8 cellular contexts compared by ENCODE assay signal in the genomic region with DNA sequence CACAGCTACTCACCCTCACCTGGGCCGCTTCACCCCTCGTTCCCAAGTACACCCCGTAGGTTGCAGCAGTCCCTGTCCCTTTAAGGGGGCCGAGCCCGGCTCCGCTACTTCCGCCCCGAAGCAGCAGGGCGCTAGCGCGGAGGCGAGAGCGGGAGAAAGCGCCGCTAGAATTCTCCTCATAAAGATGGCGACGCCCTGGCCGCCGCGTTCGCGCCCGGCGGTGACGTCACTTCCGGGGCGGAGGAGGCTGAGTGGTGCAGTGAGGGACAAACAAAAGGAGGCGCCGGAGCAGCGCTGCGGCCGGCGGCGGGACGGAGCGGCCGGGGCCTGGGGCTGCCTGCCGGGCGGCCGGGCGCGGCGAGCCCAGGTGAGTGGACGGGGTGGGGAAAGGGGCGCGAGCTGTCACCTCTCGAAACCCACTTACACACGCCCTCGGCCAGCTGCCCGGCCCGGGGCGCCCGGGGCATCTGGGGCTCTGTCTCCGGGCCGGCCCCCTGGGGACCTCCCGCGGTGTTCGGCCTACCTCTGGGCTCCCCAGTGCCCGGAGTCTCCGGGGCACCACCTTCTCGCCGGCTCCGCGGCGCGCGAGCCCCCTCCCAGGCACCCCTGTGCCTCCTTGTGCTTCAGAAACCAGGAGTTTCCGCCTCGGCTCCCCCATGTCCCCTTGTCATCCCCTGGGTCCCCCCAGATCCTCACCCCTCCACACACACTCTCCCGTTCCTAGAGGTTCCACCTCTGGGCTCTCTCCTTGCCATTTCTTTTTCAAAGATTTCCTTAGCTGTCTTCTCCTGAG. TPM values are rescaled to one million over a fixed set of nuclear protein-coding genes. Genes with fewer than 3 reads are reported as not detected.
DNase-seq lines count a peak whose midpoint lies in the region; ATAC-seq and TF ChIP-seq lines count a peak whose summit lies in the region.

A gene (minus strand): TSS at position 67 of the 793 bp plus-strand sequence. CDS start 36,545 bp downstream, outside the sequence.
A gene (plus strand): TSS at position 250 of the 793 bp plus-strand sequence. CDS start 25,032 bp downstream, outside the sequence.

- peaks cover 16% of the 10 kb centered on the region for H3K79me2 ChIP-seq in OCI-LY1 (ENCODE audit: insufficient read depth, low read length)

- in situ Hi-C loops in endometrial microvascular endothelial cells (cut with HindIII; ENCODE audit: inconsistent ontology term, low pct_unique_long_range_greater_than_20kb, low sequenced_read_pairs), result no loop called here

- H3K9me2 ChIP-seq in OCI-LY1 (ENCODE audit: low read depth, low read length), result no peaks in the 10 kb centered on the region

- H3K9me3 ChIP-seq in OCI-LY1 (ENCODE audit: low read length) (no peaks in the 10 kb centered on the region), mesodermal cell (ENCODE audit: control insufficient read depth, low read length) (no peaks in the 10 kb centered on the region)

- DNase-seq in DMS 273 (lab: John Stamatoyannopoulos, UW; ENCODE audit: unreplicated experiment) (peak; percentile 99), HuH-7 (ENCODE audit: low spot score) (peak; percentile 96)
- peak; percentile 99 for DNase-seq in activated CD8-positive, alpha-beta memory T cell treated with anti-CD3 and anti-CD28 coated beads, Interleukin-2, amount 50 U/mL, for 4 hours
- peak; percentile 100 for DNase-seq in stimulated activated CD8-positive, alpha-beta memory T cell treated with anti-CD3 and anti-CD28 coated beads, Interleukin-15, amount 100 ng/mL, for 24 hours (ENCODE audit: low read depth)

- peak; percentile 80 for ATAC-seq in GM21526 (IDR thresholded peaks at IDR 0.05; ENCODE audit: low FRiP score, unreplicated experiment)

- no peaks in the 10 kb centered on the region for H3F3A ChIP-seq in OCI-LY1 (ENCODE audit: insufficient read depth, low read length)

- H3K36me3 ChIP-seq in OCI-LY1 (ENCODE audit: insufficient read depth, low read length), result peaks cover 10% of the 10 kb centered on the region; the same call in 1 of the 2 replicates
- peaks cover 32% of the 10 kb centered on the region for H3K36me3 ChIP-seq in mesodermal cell (ENCODE audit: control insufficient read depth, insufficient read depth, low read length)

- TF ChIP-seq CTCF in OCI-LY1 (IDR thresholded peaks at IDR 0.05; ENCODE audit: low read length), result no peak

- H4K20me1 ChIP-seq in OCI-LY1 (ENCODE audit: insufficient read depth, low read length), result no peaks in the 10 kb centered on the region

- H3K4me3 ChIP-seq in OCI-LY1 (ENCODE audit: low read depth, low read length, poor library complexity, severe bottlenecking), result peak within 1 kb of the TSS; percentile 100
- peak within 1 kb of the TSS; percentile 96 for H3K4me3 ChIP-seq in mesodermal cell (ENCODE audit: extremely low read depth, insufficient read depth, low read length, poor library complexity, severe bottlenecking)

- peaks cover 28% of the 10 kb centered on the region for H3K4me1 ChIP-seq in OCI-LY1 (ENCODE audit: insufficient read depth, low read length, severe bottlenecking)
- H3K4me1 ChIP-seq in mesodermal cell (ENCODE audit: control insufficient read depth, insufficient read depth, low read length, poor library complexity, severe bottlenecking), result peaks cover 32% of the 10 kb centered on the region

- peak within 1 kb of the TSS; percentile 93 for H3K4me2 ChIP-seq in OCI-LY1 (ENCODE audit: low read length)

- 0 to 1% methylated on average over 52 to 59 of the region's 70 CpGs for WGBS in mesodermal cell (ENCODE audit: insufficient coverage in 2 of 2), 2 experiments

- H3K9ac ChIP-seq in OCI-LY1 (ENCODE audit: low read length), result peak within 1 kb of the TSS; percentile 99

- H2AFZ ChIP-seq in OCI-LY1 (ENCODE audit: low read length), result no peak within 1 kb of the TSS; the same call in 1 of the 2 replicates

- H3K27ac ChIP-seq in OCI-LY1 (ENCODE audit: low read depth, low read length, poor library complexity, severe bottlenecking) (peak within 1 kb of the TSS; percentile 88), mesodermal cell (ENCODE audit: low read depth, low read length, severe bottlenecking) (peak within 1 kb of the TSS; percentile 89)

- H3K27me3 ChIP-seq in OCI-LY1 (ENCODE audit: insufficient read depth, low read length), result no peaks in the 10 kb centered on the region

RNA-seq across cellular contexts. Expression of the first gene that starts in this region (rescaled TPM):
- 12.3 TPM for total RNA-seq in endometrial microvascular endothelial cells (ENCODE audit: inconsistent ontology term)
- polyA plus RNA-seq in mesodermal cell (2013, experiment 1 of 2), result 22.5 TPM
- 15.8 TPM for polyA plus RNA-seq in mesodermal cell (2013, experiment 2 of 2)

RNA-seq across cellular contexts. Expression of the second gene that starts in this region (rescaled TPM):
- 91.1 TPM for total RNA-seq in endometrial microvascular endothelial cells (ENCODE audit: inconsistent ontology term)
- 65.4 TPM for polyA plus RNA-seq in mesodermal cell (2013, experiment 1 of 2)
- 51.7 TPM for polyA plus RNA-seq in mesodermal cell (2013, experiment 2 of 2)

Comparison
In these comparisons a context has a peak if more than half of its experiments do, and no peak if none do; other contexts are left out.
1. Peak in every context shown above with its lines: DNase-seq, ATAC-seq, H3K4me3 ChIP-seq and H3K27ac ChIP-seq.